In the genomic region with DNA sequence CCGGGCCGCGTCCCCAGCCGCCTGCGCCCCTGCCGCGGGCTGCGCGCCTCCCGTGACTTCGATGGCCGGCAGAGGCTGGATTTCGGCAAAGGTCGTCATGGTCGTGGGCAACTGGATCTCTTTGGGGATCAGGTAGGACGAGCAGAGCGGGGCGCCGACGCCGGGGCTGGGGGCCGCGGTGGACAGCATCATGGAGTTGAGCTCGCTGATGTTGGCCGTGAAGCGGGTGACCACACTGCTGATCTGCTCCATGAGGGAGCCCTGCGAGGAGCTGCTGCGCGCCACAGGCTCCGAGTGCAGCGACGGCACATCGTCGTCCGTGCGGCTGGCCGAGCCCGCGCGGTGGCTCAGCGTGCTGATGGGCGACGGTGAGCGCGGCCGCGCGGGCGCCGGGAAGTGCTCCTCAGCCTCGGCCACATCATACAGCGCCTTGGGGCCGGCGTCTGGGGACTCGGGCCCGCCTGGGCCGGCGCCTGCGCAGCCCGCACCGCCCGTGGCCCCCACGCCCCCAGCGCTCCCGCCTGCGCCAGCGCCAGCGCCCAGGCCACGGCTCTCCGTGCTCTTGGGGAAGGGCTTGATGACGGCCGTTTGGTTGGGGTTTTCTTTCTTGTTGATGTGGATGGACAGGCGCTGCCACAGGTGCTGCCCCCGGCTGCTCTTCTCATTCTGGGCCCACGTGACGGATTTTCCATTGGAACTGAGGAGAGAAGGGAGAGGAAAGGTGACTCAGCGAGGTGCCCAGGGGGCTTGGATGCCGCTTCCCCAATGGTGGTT, we compare ENCODE assay signal across 8 cellular contexts.
DNase-seq lines count a peak whose midpoint lies in the region; ATAC-seq lines count a peak whose summit lies in the region.

No MANE protein-coding gene starts in this region.

- H3K27ac Mint-ChIP-seq in activated naive CD8-positive, alpha-beta T cell treated with anti-CD3 and anti-CD28 coated beads, Interleukin-2, amount 50 U/mL, for 24 hours, result no peak overlapping the region

- H3K36me3 Mint-ChIP-seq in activated naive CD8-positive, alpha-beta T cell treated with anti-CD3 and anti-CD28 coated beads, Interleukin-2, amount 50 U/mL, for 24 hours (ENCODE audit: low read depth), result no peaks in the 10 kb centered on the region

- ATAC-seq in HG02759 (IDR thresholded peaks at IDR 0.05; ENCODE audit: unreplicated experiment) (peak; percentile 76), GM19467 (IDR thresholded peaks at IDR 0.05; ENCODE audit: unreplicated experiment) (no peak), GM19023 (IDR thresholded peaks at IDR 0.05; ENCODE audit: unreplicated experiment) (no peak)
- peak; percentile 88 for ATAC-seq in activated naive CD8-positive, alpha-beta T cell treated with anti-CD3 and anti-CD28 coated beads, Interleukin-2, amount 50 U/mL, for 24 hours

- H3K27me3 Mint-ChIP-seq in activated naive CD8-positive, alpha-beta T cell treated with anti-CD3 and anti-CD28 coated beads, Interleukin-2, amount 50 U/mL, for 24 hours, result peaks cover 58% of the 10 kb centered on the region

- H3K4me3 Mint-ChIP-seq in activated naive CD8-positive, alpha-beta T cell treated with anti-CD3 and anti-CD28 coated beads, Interleukin-2, amount 50 U/mL, for 24 hours, result peak overlapping the region; percentile 67

- DNase-seq in COLO668 (lab: John Stamatoyannopoulos, UW; ENCODE audit: unreplicated experiment), result peak; percentile 41
- peak; percentile 34 for DNase-seq in activated naive CD8-positive, alpha-beta T cell treated with anti-CD3 and anti-CD28 coated beads, Interleukin-2, amount 50 U/mL, for 24 hours
- peak; percentile 63 for DNase-seq in iPS-NIHi7 (ENCODE audit: extremely low spot score)
- peak; percentile 5 to 19 for DNase-seq in stimulated activated CD4-positive, alpha-beta T cell treated with anti-CD3 and anti-CD28 coated beads, Interleukin-4, amount 100 ng/mL, for 48 hours (ENCODE audit: low read depth in 2 of 2)
- no peak for DNase-seq in H4 (ENCODE audit: low spot score)

- H3K9me3 Mint-ChIP-seq in activated naive CD8-positive, alpha-beta T cell treated with anti-CD3 and anti-CD28 coated beads, Interleukin-2, amount 50 U/mL, for 24 hours, result no peaks in the 10 kb centered on the region

- peaks cover 11% of the 10 kb centered on the region for H3K4me1 Mint-ChIP-seq in activated naive CD8-positive, alpha-beta T cell treated with anti-CD3 and anti-CD28 coated beads, Interleukin-2, amount 50 U/mL, for 24 hours

Comparison
In these comparisons a context has a peak if more than half of its experiments do, and no peak if none do; other contexts are left out.
1. ATAC-seq: peak in HG02759 (single experiment) and activated naive CD8-positive, alpha-beta T cell treated with anti-CD3 and anti-CD28 coated beads, Interleukin-2, amount 50 U/mL, for 24 hours (single experiment); none in GM19467 (single experiment) and GM19023 (single experiment).